In the genomic region with DNA sequence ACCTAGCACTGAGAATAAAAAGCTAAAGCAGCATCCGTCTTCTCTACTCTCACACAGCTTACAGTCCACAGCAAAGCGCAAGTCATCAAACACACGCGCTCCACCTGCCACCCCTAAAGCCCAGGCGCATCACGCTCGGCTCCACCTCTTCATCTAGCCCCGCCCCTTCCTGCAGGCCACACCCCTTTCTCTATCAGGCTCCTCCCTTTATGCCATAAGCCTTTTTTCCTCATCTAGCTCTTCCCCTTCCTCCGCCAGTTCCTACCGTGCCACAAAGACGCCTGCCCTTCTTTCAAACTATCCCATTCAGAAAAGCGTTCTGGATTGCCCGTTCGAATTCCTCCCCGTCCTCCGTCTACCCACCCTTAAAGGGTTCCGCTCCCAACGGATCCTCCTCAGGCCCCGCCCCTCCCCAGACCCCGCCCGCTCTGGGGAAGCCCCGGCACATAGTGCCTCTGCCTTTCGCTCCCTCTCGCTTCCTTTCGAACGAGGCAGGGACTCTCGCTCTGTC, we compare ENCODE assay signal across 8 cellular contexts. TPM values are rescaled to one million over a fixed set of nuclear protein-coding genes. Genes with fewer than 3 reads are reported as not detected.
A peak's percentile ranks its signal among the peaks of the same experiment; 100 is the strongest.
DNase-seq lines count a peak whose midpoint lies in the region; ATAC-seq and TF ChIP-seq lines count a peak whose summit lies in the region.

No MANE protein-coding gene starts in this region.

- H3K9me3 ChIP-seq in AG04450 (ENCODE audit: control insufficient read depth, insufficient read depth, low read length): no peaks in the 10 kb centered on the region; the same call in 1 of the 2 replicates

- DNase-seq in AG04450 (ENCODE audit: low read depth, low spot score): peak; percentile 41
- peak; percentile 90 for DNase-seq in NCI-H2227 (lab: John Stamatoyannopoulos, UW; ENCODE audit: unreplicated experiment)
- peak; percentile 88 for DNase-seq in WTC11 (ENCODE audit: low spot score)
- peak; percentile 94 to 98 for DNase-seq in central memory CD8-positive, alpha-beta T cell (ENCODE audit: low spot score in 2 of 2)
- peak; percentile 86 for DNase-seq in kidney tubule cell (ENCODE audit: low spot score)
- DNase-seq in stimulated activated CD4-positive, alpha-beta T cell treated with anti-CD3 and anti-CD28 coated beads, Interleukin-1b, Interleukin-23, amount 100 ng/mL, for 1 hour (ENCODE audit: low read depth in 2 of 2): peak; percentile 86 to 98

- peak overlapping the region; percentile 93 for H3K4me3 ChIP-seq in AG04450 (ENCODE audit: low read depth, low read length)

- no peaks in the 10 kb centered on the region; the same call in 1 of the 2 replicates for H3K36me3 Mint-ChIP-seq in WTC11
- peaks cover 7% of the 10 kb centered on the region for H3K36me3 Mint-ChIP-seq in central memory CD8-positive, alpha-beta T cell (ENCODE audit: insufficient read depth)

- H3K27ac ChIP-seq in AG04450 (ENCODE audit: low read depth, low read length): peak overlapping the region; percentile 96

- CTCF ChIA-PET in AG04450 (lab: Charles Lee): interaction anchor here (1.4 to 2.4 kb wide), 3 partner anchors 42 to 128 kb away, joined by 3 to 16 read pairs (median 4); partner anchors contain the start of gene ATMIN
- CTCF ChIA-PET in WTC11 (lab: Charles Lee): interaction anchor here (0.7 to 7.9 kb wide), 5 partner anchors 13 to 129 kb away, joined by 3 to 68 read pairs (median 6); partner anchors contain the start of gene ATMIN

- no peak overlapping the region for H3K27ac Mint-ChIP-seq in WTC11
- H3K27ac Mint-ChIP-seq in central memory CD8-positive, alpha-beta T cell (ENCODE audit: low read depth): no peak overlapping the region

- no peaks in the 10 kb centered on the region for H3K27me3 ChIP-seq in AG04450 (ENCODE audit: control insufficient read depth, insufficient read depth, low read length)

- no peak overlapping the region for H3K4me3 Mint-ChIP-seq in WTC11
- H3K4me3 Mint-ChIP-seq in central memory CD8-positive, alpha-beta T cell: no peak overlapping the region

- POLR2A ChIA-PET in AG04450 (lab: Yijun Ruan, JAX) (interaction anchor here (0.6 to 1.9 kb wide), 4 partner anchors 9 to 238 kb away, joined by 3 to 6 read pairs (median 4); partner anchors contain the start of genes CENPN, CMC2 and GAN), WTC11 (lab: Charles Lee) (interaction anchor here (0.6 to 1.6 kb wide), 4 partner anchors 16 to 105 kb away, joined by 3 to 7 read pairs (median 4); partner anchors contain the start of gene ATMIN)

- H3K27me3 Mint-ChIP-seq in WTC11 (ENCODE audit: low read depth): no peaks in the 10 kb centered on the region; the same call in 1 of the 2 replicates
- H3K27me3 Mint-ChIP-seq in central memory CD8-positive, alpha-beta T cell: peaks cover 3% of the 10 kb centered on the region

- peaks cover 20% of the 10 kb centered on the region for H3K4me1 Mint-ChIP-seq in WTC11
- no peaks in the 10 kb centered on the region for H3K4me1 Mint-ChIP-seq in central memory CD8-positive, alpha-beta T cell

- no peaks in the 10 kb centered on the region for H3K9me3 Mint-ChIP-seq in WTC11
- no peaks in the 10 kb centered on the region for H3K9me3 Mint-ChIP-seq in central memory CD8-positive, alpha-beta T cell

- TF ChIP-seq CTCF in AG04450 (IDR thresholded peaks at IDR 0.05; ENCODE audit: low read depth, low read length) (no peak), WTC11 (IDR thresholded peaks at IDR 0.05) (no peak)

- ATAC-seq in GM19025 (IDR thresholded peaks at IDR 0.05; ENCODE audit: low read depth, unreplicated experiment): peak; percentile 83
- peak; percentile 78 for ATAC-seq in HG03196 (IDR thresholded peaks at IDR 0.05; ENCODE audit: unreplicated experiment)
- ATAC-seq in WTC11: peak; percentile 87
- ATAC-seq in central memory CD8-positive, alpha-beta T cell (replicated peaks; ENCODE audit: extremely low read depth, poor library complexity, severe bottlenecking): peak; percentile 82

TF ChIP-seq in WTC11, 78 proteins besides CTCF, POLR2A, EP300 and RAD21:
- TF ChIP-seq ZNF671 (CRISPR knock-in tag; IDR thresholded peaks at IDR 0.05) (no peak), PRDM15 (CRISPR knock-in tag; IDR thresholded peaks at IDR 0.05) (no peak)

RNA-seq across cellular contexts. Expression of gene C16orf46, which starts 0.4 kb away (rescaled TPM):
- polyA plus RNA-seq in AG04450 (2011; rRNA removed): 0.31 and 0.33 TPM in 2 replicates
- polyA minus RNA-seq in AG04450 (2011; rRNA and poly(A)+ RNA removed): 0.43 TPM in 1 of 2 replicates, not detected in the other
- total RNA-seq in WTC11 (2021): 1.1 to 1.3 TPM (median 1.2 TPM) in 3 replicates

RNA-seq across cellular contexts. Expression of gene GCSH, which starts 19.6 kb away (rescaled TPM):
- 16.1 and 26.7 TPM in 2 replicates for polyA plus RNA-seq in AG04450 (2011; rRNA removed)
- 2.0 and 5.6 TPM in 2 replicates for polyA minus RNA-seq in AG04450 (2011; rRNA and poly(A)+ RNA removed)
- total RNA-seq in WTC11 (2021): 95.9 to 97.1 TPM (median 96.4 TPM) in 3 replicates

RNA-seq across cellular contexts. Expression of gene ATMIN, which starts 41.0 kb away (rescaled TPM):
- 38.1 and 48.1 TPM in 2 replicates for polyA plus RNA-seq in AG04450 (2011; rRNA removed)
- polyA minus RNA-seq in AG04450 (2011; rRNA and poly(A)+ RNA removed): 26.1 and 36.1 TPM in 2 replicates
- total RNA-seq in WTC11 (2021): 36.0 to 43.1 TPM (median 37.2 TPM) in 3 replicates

Comparison
In these comparisons a context has a peak if more than half of its experiments do, and no peak if none do; other contexts are left out.
1. Peak in every context shown above with its lines: DNase-seq, ATAC-seq, H3K4me3 ChIP-seq and H3K27ac ChIP-seq.
2. DNase-seq: peak in every context shown above with its lines; median percentile 96 in central memory CD8-positive, alpha-beta T cell; 92 in stimulated activated CD4-positive, alpha-beta T cell treated with anti-CD3 and anti-CD28 coated beads, Interleukin-1b, Interleukin-23, amount 100 ng/mL, for 1 hour; 90 in NCI-H2227; 88 in WTC11; 86 in kidney tubule cell; 41 in AG04450.